29 cellular contexts compared by ENCODE assay signal in the genomic region with DNA sequence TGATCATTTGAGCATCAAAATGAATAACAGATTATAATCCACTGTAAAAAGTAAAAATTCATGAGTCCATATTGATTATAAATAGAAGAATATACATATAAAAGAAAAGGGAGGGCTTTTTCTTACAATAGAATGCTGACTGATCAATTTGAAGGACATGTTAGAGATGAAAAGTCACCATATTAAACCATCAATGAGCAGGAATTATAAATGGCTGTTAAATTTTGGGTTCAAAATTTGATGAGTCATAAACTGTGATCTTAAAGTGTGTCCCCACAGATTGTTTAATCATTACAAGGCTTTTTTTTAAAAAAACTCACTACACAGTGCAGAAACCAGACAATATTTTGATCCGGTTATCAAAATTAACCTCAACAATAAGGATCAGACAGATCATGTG.
"Had no signal": no experiment of that assay in that cellular context is flagged by ENCODE, and none has a peak within 500 bp of the region (broad histone marks: within the 10 kb centered on the region; RNA-seq: fewer than 3 reads in every experiment).

No MANE protein-coding gene starts in this region.

- ATAC-seq: stimulated activated effector memory CD8-positive, alpha-beta T cell treated with anti-CD3 and anti-CD28 coated beads, Interleukin-12 subunit alpha, Interleukin-12 subunit beta, amount 100 ng/mL, for 72 hours; stimulated activated memory B cell treated with anti-CD40 and anti-IgM and Interleukin-4, amounts not matched to agents 10 μg/mL and 1 μg/mL and 100 μg/mL, for 72 hours; stimulated activated naive B cell treated with anti-CD40 and anti-IgM and Interleukin-4, amounts not matched to agents 10 μg/mL and 1 μg/mL and 100 μg/mL, for 72 hours; stimulated activated naive CD8-positive, alpha-beta T cell treated with anti-CD3 and anti-CD28 coated beads, Interleukin-15, amount 100 ng/mL, for 72 hours; stimulated activated naive CD8-positive, alpha-beta T cell treated with anti-CD3 and anti-CD28 coated beads, Interleukin-15, Interleukin-2, amounts not matched to agents 100 U/mL and 50 U/mL, for 24 hours; upper lobe of right lung had no signal

- H3K27me3 ChIP-seq: stomach, suprapubic skin, testis, thyroid gland, tibial artery, tibial nerve, transverse colon, upper lobe of left lung, upper lobe of right lung, uterus, vagina had no signal

- H3K9me3 ChIP-seq: suprapubic skin, testis, thoracic aorta, thyroid gland, tibial artery, upper lobe of left lung, upper lobe of right lung, uterus, vagina had no signal

- H3K4me1 Mint-ChIP-seq: stimulated activated effector memory CD8-positive, alpha-beta T cell treated with anti-CD3 and anti-CD28 coated beads, Interleukin-12 subunit alpha, Interleukin-12 subunit beta, amount 100 ng/mL, for 72 hours; stimulated activated memory B cell treated with anti-CD40 and anti-IgM and Interleukin-4, amounts not matched to agents 10 μg/mL and 1 μg/mL and 100 μg/mL, for 72 hours; stimulated activated naive CD8-positive, alpha-beta T cell treated with anti-CD3 and anti-CD28 coated beads, Interleukin-15, amount 100 ng/mL, for 72 hours had no signal

- H3K27ac Mint-ChIP-seq: stimulated activated effector memory CD8-positive, alpha-beta T cell treated with anti-CD3 and anti-CD28 coated beads, Interleukin-12 subunit alpha, Interleukin-12 subunit beta, amount 100 ng/mL, for 72 hours; stimulated activated memory B cell treated with anti-CD40 and anti-IgM and Interleukin-4, amounts not matched to agents 10 μg/mL and 1 μg/mL and 100 μg/mL, for 72 hours; stimulated activated naive B cell treated with anti-CD40 and anti-IgM and Interleukin-4, amounts not matched to agents 10 μg/mL and 1 μg/mL and 100 μg/mL, for 72 hours; stimulated activated naive CD8-positive, alpha-beta T cell treated with anti-CD3 and anti-CD28 coated beads, Interleukin-15, amount 100 ng/mL, for 72 hours; stimulated activated naive CD8-positive, alpha-beta T cell treated with anti-CD3 and anti-CD28 coated beads, Interleukin-15, Interleukin-2, amounts not matched to agents 100 ng/mL and 50 ng/mL, for 24 hours; type B pancreatic cell had no signal

- FAIRE-seq: urothelium cell line had no signal

- H3K4me3 ChIP-seq: stomach, suprapubic skin, testis, thoracic aorta, thyroid gland, tibial artery, tibial nerve, transverse colon, upper lobe of left lung, upper lobe of right lung, uterus, vagina had no signal

- H3K4me3 Mint-ChIP-seq: stimulated activated effector memory CD8-positive, alpha-beta T cell treated with anti-CD3 and anti-CD28 coated beads, Interleukin-12 subunit alpha, Interleukin-12 subunit beta, amount 100 ng/mL, for 72 hours; stimulated activated memory B cell treated with anti-CD40 and anti-IgM and Interleukin-4, amounts not matched to agents 10 μg/mL and 1 μg/mL and 100 μg/mL, for 72 hours; stimulated activated naive B cell treated with anti-CD40 and anti-IgM and Interleukin-4, amounts not matched to agents 10 μg/mL and 1 μg/mL and 100 μg/mL, for 72 hours; stimulated activated naive CD8-positive, alpha-beta T cell treated with anti-CD3 and anti-CD28 coated beads, Interleukin-15, amount 100 ng/mL, for 72 hours; stimulated activated naive CD8-positive, alpha-beta T cell treated with anti-CD3 and anti-CD28 coated beads, Interleukin-15, Interleukin-2, amounts not matched to agents 100 ng/mL and 50 ng/mL, for 24 hours; type B pancreatic cell had no signal

- H3K36me3 ChIP-seq: stomach, suprapubic skin, thoracic aorta, thyroid gland, tibial artery, tibial nerve, transverse colon, upper lobe of left lung, upper lobe of right lung, uterus, vagina had no signal

- H3K27ac ChIP-seq: stomach, suprapubic skin, testis, thoracic aorta, thyroid gland, tibial artery, tibial nerve, transverse colon, upper lobe of left lung, upper lobe of right lung, uterus, vagina had no signal

- DNase-seq: stimulated activated CD4-positive, alpha-beta T cell treated with anti-CD3 and anti-CD28 coated beads, Interleukin-2, amount 100 ng/mL, for 48 hours; stimulated activated CD4-positive, alpha-beta T cell treated with anti-CD3 and anti-CD28 coated beads, Interleukin-4, amount 100 ng/mL, for 1 hour; stimulated activated CD4-positive, alpha-beta T cell treated with anti-CD3 and anti-CD28 coated beads, Interleukin-4, amount 100 ng/mL, for 24 hours; stimulated activated CD4-positive, alpha-beta T cell treated with anti-CD3 and anti-CD28 coated beads, Interleukin-4, amount 100 ng/mL, for 4 hours; stimulated activated CD8-positive, alpha-beta memory T cell treated with anti-CD3 and anti-CD28 coated beads, Interleukin-4, amount 100 ng/mL, for 48 hours; stimulated activated naive B cell treated with anti-CD40 and anti-IgM and Interleukin-4, amounts not matched to agents 10 μg/mL and 1 μg/mL and 100 μg/mL, for 72 hours; stimulated activated naive CD4-positive, alpha-beta T cell; stimulated activated naive CD4-positive, alpha-beta T cell treated with Interleukin-2 at 50 U/mL for 16 hours; stimulated activated naive CD8-positive, alpha-beta T cell treated with anti-CD3 and anti-CD28 coated beads, Interleukin-15, amount 100 ng/mL, for 72 hours; stimulated activated naive CD8-positive, alpha-beta T cell treated with anti-CD3 and anti-CD28 coated beads, Interleukin-15, Interleukin-2, amounts not matched to agents 100 U/mL and 50 U/mL, for 24 hours; stomach; substantia nigra; testis; thyroid gland; tibial artery; transverse colon; trophoblast cell; upper lobe of left lung; upper lobe of right lung; uterus had no signal

- H3K4me1 ChIP-seq: stomach, testis, thyroid gland, tibial artery, tibial nerve, transverse colon, upper lobe of left lung, upper lobe of right lung, uterus, vagina had no signal

- H3K27me3 Mint-ChIP-seq: stimulated activated memory B cell treated with anti-CD40 and anti-IgM and Interleukin-4, amounts not matched to agents 10 μg/mL and 1 μg/mL and 100 μg/mL, for 72 hours; stimulated activated naive B cell treated with anti-CD40 and anti-IgM and Interleukin-4, amounts not matched to agents 10 μg/mL and 1 μg/mL and 100 μg/mL, for 72 hours; stimulated activated naive CD8-positive, alpha-beta T cell treated with anti-CD3 and anti-CD28 coated beads, Interleukin-15, amount 100 ng/mL, for 72 hours; stimulated activated naive CD8-positive, alpha-beta T cell treated with anti-CD3 and anti-CD28 coated beads, Interleukin-15, Interleukin-2, amounts not matched to agents 100 ng/mL and 50 ng/mL, for 24 hours; type B pancreatic cell had no signal

- H3K36me3 Mint-ChIP-seq: stimulated activated effector memory CD8-positive, alpha-beta T cell treated with anti-CD3 and anti-CD28 coated beads, Interleukin-12 subunit alpha, Interleukin-12 subunit beta, amount 100 ng/mL, for 72 hours; stimulated activated memory B cell treated with anti-CD40 and anti-IgM and Interleukin-4, amounts not matched to agents 10 μg/mL and 1 μg/mL and 100 μg/mL, for 72 hours; type B pancreatic cell had no signal

- H3K9me3 Mint-ChIP-seq: stimulated activated naive CD8-positive, alpha-beta T cell treated with anti-CD3 and anti-CD28 coated beads, Interleukin-15, amount 100 ng/mL, for 72 hours; stimulated activated naive CD8-positive, alpha-beta T cell treated with anti-CD3 and anti-CD28 coated beads, Interleukin-15, Interleukin-2, amounts not matched to agents 100 ng/mL and 50 ng/mL, for 24 hours had no signal
